ENCODE assay signal across 8 cellular contexts in the genomic region with DNA sequence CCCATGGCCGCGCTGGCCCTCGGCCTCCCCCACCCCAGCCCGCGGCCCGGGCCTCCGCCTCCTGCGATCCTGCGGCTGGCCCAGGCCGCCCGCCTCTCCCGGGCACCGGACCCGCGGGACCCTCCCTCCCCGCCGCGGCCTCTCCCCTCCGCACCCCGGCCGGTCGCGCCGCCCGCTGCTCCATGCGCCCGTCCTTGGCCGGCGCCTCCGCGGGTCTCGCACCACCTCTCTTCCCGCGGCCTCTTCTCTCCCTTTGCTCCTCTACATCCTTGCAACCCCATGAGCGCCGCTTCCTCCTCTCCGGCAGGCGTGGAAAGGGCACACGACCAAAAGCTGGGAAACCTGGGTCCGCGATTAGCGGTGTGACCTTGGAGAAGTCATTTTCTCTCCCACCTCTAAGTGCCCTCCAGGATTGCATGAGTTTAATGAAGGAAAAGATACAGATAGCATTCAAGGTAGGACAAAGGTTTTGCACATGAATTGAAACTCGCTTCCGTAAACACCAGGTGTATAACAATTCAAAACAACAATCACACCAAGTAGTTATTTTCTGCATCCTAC. TPM values are rescaled to one million over a fixed set of nuclear protein-coding genes. Genes with fewer than 3 reads are reported as not detected.
DNase-seq lines count a peak whose midpoint lies in the region; ATAC-seq and TF ChIP-seq lines count a peak whose summit lies in the region.

No MANE protein-coding gene starts in this region.

- peak; percentile 18 for ATAC-seq in GM18519 (IDR thresholded peaks at IDR 0.05; ENCODE audit: low FRiP score, unreplicated experiment)
- ATAC-seq in HG03159 (IDR thresholded peaks at IDR 0.05; ENCODE audit: unreplicated experiment) = peak; percentile 30

- H3K9me3 ChIP-seq in neuron (ENCODE audit: low read length) = no peaks in the 10 kb centered on the region

- intact Hi-C loops in activated T-helper 1 cell treated with anti-CD3 and anti-CD28 coated beads, Interleukin-12 subunit alpha, Interleukin-12 subunit beta, Interleukin-2, Interleukin-4 antibody, amounts not matched to agents 30 ng/mL and 10 ng/mL and 1 ng/mL, durations not matched to agents 14 hours and 24 hours and 36 hours (cut with micrococcal nuclease) = loop anchor here (2.0 to 5.0 kb wide), 7 partner anchors 90 to 1182 kb away; a partner anchor contains a TSS

- peaks cover 9% of the 10 kb centered on the region for H3K36me3 Mint-ChIP-seq in activated T-helper 1 cell treated with anti-CD3 and anti-CD28 coated beads, Interleukin-12 subunit alpha, Interleukin-12 subunit beta, Interleukin-2, Interleukin-4 antibody, amounts not matched to agents 30 ng/mL and 10 ng/mL and 1 ng/mL, durations not matched to agents 14 hours and 24 hours and 36 hours (ENCODE audit: low read depth)

- H3K27ac Mint-ChIP-seq in activated T-helper 1 cell treated with anti-CD3 and anti-CD28 coated beads, Interleukin-12 subunit alpha, Interleukin-12 subunit beta, Interleukin-2, Interleukin-4 antibody, amounts not matched to agents 30 ng/mL and 10 ng/mL and 1 ng/mL, durations not matched to agents 14 hours and 24 hours and 36 hours = peak overlapping the region; percentile 95

- in situ Hi-C loops in ACHN (cut with HindIII; ENCODE audit: low pct_ligation_motif_present, low pct_unique_long_range_greater_than_20kb, low sequenced_read_pairs) = no loop called here

- H3K4me3 ChIP-seq in fibroblast of villous mesenchyme (ENCODE audit: low read depth, low read length) = peak overlapping the region; percentile 73
- peak overlapping the region; percentile 70 for H3K4me3 ChIP-seq in neuron (ENCODE audit: low read length)

- H3K27me3 Mint-ChIP-seq in activated T-helper 1 cell treated with anti-CD3 and anti-CD28 coated beads, Interleukin-12 subunit alpha, Interleukin-12 subunit beta, Interleukin-2, Interleukin-4 antibody, amounts not matched to agents 30 ng/mL and 10 ng/mL and 1 ng/mL, durations not matched to agents 14 hours and 24 hours and 36 hours (ENCODE audit: insufficient read depth) = peaks cover 4% of the 10 kb centered on the region

- H3K4me3 Mint-ChIP-seq in activated T-helper 1 cell treated with anti-CD3 and anti-CD28 coated beads, Interleukin-12 subunit alpha, Interleukin-12 subunit beta, Interleukin-2, Interleukin-4 antibody, amounts not matched to agents 30 ng/mL and 10 ng/mL and 1 ng/mL, durations not matched to agents 14 hours and 24 hours and 36 hours = peak overlapping the region; percentile 94

- no peaks in the 10 kb centered on the region for H3K36me3 ChIP-seq in neuron (ENCODE audit: insufficient read depth, low read length)

- H3K9me3 Mint-ChIP-seq in activated T-helper 1 cell treated with anti-CD3 and anti-CD28 coated beads, Interleukin-12 subunit alpha, Interleukin-12 subunit beta, Interleukin-2, Interleukin-4 antibody, amounts not matched to agents 30 ng/mL and 10 ng/mL and 1 ng/mL, durations not matched to agents 14 hours and 24 hours and 36 hours = no peaks in the 10 kb centered on the region

- DNase-seq in ACHN = peak; percentile 82
- peak; percentile 78 for DNase-seq in NCI-H748 (lab: John Stamatoyannopoulos, UW; ENCODE audit: unreplicated experiment)
- DNase-seq in activated T-helper 1 cell treated with anti-CD3 and anti-CD28 coated beads, Interleukin-12 subunit alpha, Interleukin-12 subunit beta, Interleukin-2, Interleukin-4 antibody, amounts not matched to agents 30 ng/mL and 10 ng/mL and 1 ng/mL, durations not matched to agents 14 hours and 24 hours and 36 hours (ENCODE audit: low spot score) = no peak
- peak; percentile 49 for DNase-seq in fibroblast of villous mesenchyme (ENCODE audit: low read depth)
- DNase-seq in middle frontal gyrus (ENCODE audit: extremely low spot score, low spot score) = no peak

- H3K27me3 ChIP-seq in neuron (ENCODE audit: insufficient read depth, low read length) = no peaks in the 10 kb centered on the region

- TF ChIP-seq CTCF in fibroblast of villous mesenchyme (IDR thresholded peaks at IDR 0.05; ENCODE audit: insufficient read depth, low read depth, low read length) = no peak

- peaks cover 29% of the 10 kb centered on the region for H3K4me1 Mint-ChIP-seq in activated T-helper 1 cell treated with anti-CD3 and anti-CD28 coated beads, Interleukin-12 subunit alpha, Interleukin-12 subunit beta, Interleukin-2, Interleukin-4 antibody, amounts not matched to agents 30 ng/mL and 10 ng/mL and 1 ng/mL, durations not matched to agents 14 hours and 24 hours and 36 hours (ENCODE audit: low read depth)

- H3K4me1 ChIP-seq in neuron (ENCODE audit: insufficient read depth, low read length) = peaks cover 8% of the 10 kb centered on the region

- H2AFZ ChIP-seq in neuron (ENCODE audit: low read depth, low read length) = peak overlapping the region; percentile 87

RNA-seq across cellular contexts. Expression of a gene that starts 0.4 kb away (rescaled TPM):
- total RNA-seq in activated T-helper 1 cell treated with anti-CD3 and anti-CD28 coated beads, Interleukin-12 subunit alpha, Interleukin-12 subunit beta, Interleukin-2, Interleukin-4 antibody, amounts not matched to agents 30 ng/mL and 10 ng/mL and 1 ng/mL, durations not matched to agents 14 hours and 24 hours and 36 hours = 56.4 and 58.3 TPM in 2 replicates
- total RNA-seq in fibroblast of villous mesenchyme = 60.9 and 64.7 TPM in 2 replicates

Comparison
In these comparisons a context has a peak if more than half of its experiments do, and no peak if none do; other contexts are left out.
1. DNase-seq: peak in ACHN (single experiment), NCI-H748 (single experiment) and fibroblast of villous mesenchyme (single experiment); none in activated T-helper 1 cell treated with anti-CD3 and anti-CD28 coated beads, Interleukin-12 subunit alpha, Interleukin-12 subunit beta, Interleukin-2, Interleukin-4 antibody, amounts not matched to agents 30 ng/mL and 10 ng/mL and 1 ng/mL, durations not matched to agents 14 hours and 24 hours and 36 hours (single experiment) and middle frontal gyrus (single experiment).